ENCODE assay signal across 26 cellular contexts in genomic region chr3:142374687-142375086, GRCh38.
"Had no signal": no experiment of that assay in that cellular context is flagged by ENCODE, and none has a peak within 500 bp of the region (broad histone marks: within the 10 kb centered on the region; RNA-seq: fewer than 3 reads in every experiment).

No MANE protein-coding gene starts in this region.

- H3K9me3 ChIP-seq: breast epithelium, SJCRH30, SK-N-SH had no signal

- H3K4me1 ChIP-seq: breast epithelium had no signal

- H3K27ac Mint-ChIP-seq: activated CD4-positive, alpha-beta memory T cell treated with anti-CD3 and anti-CD28 coated beads, Interleukin-2, amount 10 ng/mL, durations not matched to agents 7 days and 5 days; activated CD4-positive, alpha-beta T cell treated with anti-CD3 and anti-CD28 coated beads for 36 hours; activated naive CD4-positive, alpha-beta T cell treated with anti-CD3 and anti-CD28 coated beads for 36 hours had no signal

- H3K4me3 Mint-ChIP-seq: activated CD4-positive, alpha-beta memory T cell treated with anti-CD3 and anti-CD28 coated beads, Interleukin-2, amount 10 ng/mL, durations not matched to agents 7 days and 5 days; activated CD4-positive, alpha-beta T cell treated with anti-CD3 and anti-CD28 coated beads for 36 hours; activated naive CD4-positive, alpha-beta T cell treated with anti-CD3 and anti-CD28 coated beads for 36 hours had no signal

- H3K27me3 Mint-ChIP-seq: activated CD4-positive, alpha-beta memory T cell treated with anti-CD3 and anti-CD28 coated beads, Interleukin-2, amount 10 ng/mL, durations not matched to agents 7 days and 5 days; activated CD4-positive, alpha-beta T cell treated with anti-CD3 and anti-CD28 coated beads for 36 hours had no signal

- ATAC-seq: activated CD4-positive, alpha-beta T cell treated with anti-CD3 and anti-CD28 coated beads for 36 hours; Panc1; Right ventricle myocardium inferior had no signal

- H3K27me3 ChIP-seq: breast epithelium, SJCRH30 had no signal

- H3K9me3 Mint-ChIP-seq: activated CD4-positive, alpha-beta memory T cell treated with anti-CD3 and anti-CD28 coated beads, Interleukin-2, amount 10 ng/mL, durations not matched to agents 7 days and 5 days; activated naive CD4-positive, alpha-beta T cell treated with anti-CD3 and anti-CD28 coated beads for 36 hours had no signal

- DNase-seq: activated CD4-positive, alpha-beta memory T cell treated with anti-CD3 and anti-CD28 coated beads, Interleukin-2, amount 10 ng/mL, durations not matched to agents 7 days and 5 days; activated CD4-positive, alpha-beta T cell treated with anti-CD3 and anti-CD28 coated beads for 36 hours; activated CD4-positive, alpha-beta T cell treated with anti-CD3 and anti-CD28 coated beads, Interleukin-2, amount 50 U/mL, for 1 hour; activated gamma-delta T cell; activated naive CD4-positive, alpha-beta T cell treated with anti-CD3 and anti-CD28 coated beads for 36 hours; activated T-cell treated with anti-CD3 and anti-CD28 coated beads for 4 hours; aorta; caudate nucleus; Karpas-422; MM.1S; NCI-H1105; NCI-H1436; NCI-H1694 treated with DMSO at 0.1 percent for 48 hours; NCI-H2029 treated with DMSO at 0.1 percent for 48 hours; NCI-H510A treated with DMSO at 0.1 percent for 48 hours; NCI-H69; NK-92 treated with Interleukin-12 subunit alpha and Interleukin-12 subunit beta, amount 100 ng/mL, for 24 hours; OCI-M1; RPMI8226; SJCRH30; SK-N-SH; T-helper 1 cell; WERI-Rb-1 had no signal

- H3K4me3 ChIP-seq: breast epithelium, SJCRH30 had no signal

- H3K27ac ChIP-seq: breast epithelium, SJCRH30, WERI-Rb-1 had no signal
